ENCODE assay signal across 30 cellular contexts in the genomic region with DNA sequence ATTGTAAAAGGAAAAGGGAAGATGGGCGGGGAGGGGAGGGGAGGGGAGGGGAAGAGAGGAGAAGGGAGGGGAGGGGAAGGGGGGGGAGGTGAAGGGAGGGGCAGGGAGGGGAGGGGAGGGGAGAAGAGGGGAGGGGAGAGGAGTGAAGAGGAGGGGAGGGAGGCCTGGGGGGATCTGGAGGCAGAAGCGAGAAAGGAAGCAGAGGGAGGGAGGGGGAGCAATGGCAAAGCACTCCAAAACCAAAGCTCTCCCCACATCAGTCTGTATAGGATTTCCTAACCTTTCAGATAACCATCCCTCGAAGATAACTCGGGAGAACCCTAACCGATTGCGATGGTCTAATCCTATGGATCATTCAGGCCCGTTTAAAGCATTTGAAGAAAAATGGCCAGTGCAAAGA. TPM values are rescaled to one million over a fixed set of nuclear protein-coding genes. Genes with fewer than 3 reads are reported as not detected.
DNase-seq lines count a peak whose midpoint lies in the region; ATAC-seq and TF ChIP-seq lines count a peak whose summit lies in the region.
"Had no signal": no experiment of that assay in that cellular context is flagged by ENCODE, and none has a peak within 500 bp of the region (broad histone marks: within the 10 kb centered on the region; RNA-seq: fewer than 3 reads in every experiment).

No MANE protein-coding gene starts in this region.

- peak; percentile 14 for DNase-seq in NCI-H82 (lab: John Stamatoyannopoulos, UW)
- DNase-seq in NCI-H82 treated with DMSO at 0.1 percent for 48 hours (lab: John Stamatoyannopoulos, UW; ENCODE audit: unreplicated experiment), result no peak
- no peak for DNase-seq in heart right ventricle
- DNase-seq in psoas muscle, result no peak
- DNase-seq in uterus, result no peak
- no peak for DNase-seq in stimulated activated CD8-positive, alpha-beta memory T cell treated with anti-CD3 and anti-CD28 coated beads, Interleukin-4, amount 100 ng/mL, for 48 hours
- DNase-seq: activated CD8-positive, alpha-beta memory T cell treated with anti-CD3 and anti-CD28 coated beads, Interleukin-2, amount 50 U/mL, for 48 hours; activated CD8-positive, alpha-beta T cell treated with anti-CD3 and anti-CD28 coated beads for 36 hours; Caco-2; colonic mucosa; DMS53; effector CD8-positive, alpha-beta T cell; lower lobe of right lung; NCI-H1436; NCI-H2081; NCI-H345; NCI-H748 treated with DMSO at 0.1 percent for 48 hours; SJCRH30; stimulated activated CD4-positive, alpha-beta T cell treated with anti-CD3 and anti-CD28 coated beads, Interleukin-12 subunit alpha, Interleukin-12 subunit beta, amount 100 ng/mL, for 4 hours; stimulated activated CD4-positive, alpha-beta T cell treated with anti-CD3 and anti-CD28 coated beads, Interleukin-2, amount 100 ng/mL, for 48 hours; T-helper 9 cell had no signal

- H3K9me3 ChIP-seq in heart right ventricle, result no peaks in the 10 kb centered on the region
- no peaks in the 10 kb centered on the region for H3K9me3 ChIP-seq in psoas muscle
- no peaks in the 10 kb centered on the region for H3K9me3 ChIP-seq in uterus
- H3K9me3 ChIP-seq: Caco-2, colonic mucosa, lower lobe of right lung, SJCRH30 had no signal

- TF ChIP-seq POLR2A in uterus (IDR thresholded peaks at IDR 0.05), result no peak

- intact Hi-C loops in heart right ventricle (cut with DNase I) (loop anchor here in 3 of 10 donors (5.0 to 10.0 kb wide), 3 partner anchors 50 to 60 kb away; no protein-coding TSS in a partner anchor), psoas muscle (cut with DNase I) (no loop called here), uterus (cut with DNase I; ENCODE audit: low total_unique reads) (no loop called here)

- H3K36me3 ChIP-seq in heart right ventricle (no peaks in the 10 kb centered on the region), psoas muscle (ENCODE audit: insufficient read depth in 1 of 2, low read depth in 1 of 2) (no peaks in the 10 kb centered on the region), uterus (no peaks in the 10 kb centered on the region)
- H3K36me3 ChIP-seq: colonic mucosa, lower lobe of right lung, SJCRH30 had no signal

- ATAC-seq in heart right ventricle (peak in 3 of 8 donors; percentile 19 to 36 (median 24)), psoas muscle (no peak), GM19463 (IDR thresholded peaks at IDR 0.05; ENCODE audit: unreplicated experiment) (no peak), GM21737 (IDR thresholded peaks at IDR 0.05; ENCODE audit: unreplicated experiment) (no peak)
- ATAC-seq: activated CD8-positive, alpha-beta T cell treated with anti-CD3 and anti-CD28 coated beads for 36 hours; activated naive CD4-positive, alpha-beta T cell treated with anti-CD3 and anti-CD28 coated beads, Interleukin-2, amount 50 U/mL, for 72 hours; lower lobe of right lung; natural killer cell treated with Interleukin-12 subunit alpha and Interleukin-12 subunit beta and Interleukin-15 and Interleukin-18, amount 100 ng/mL, for 72 hours had no signal

- 49 to 54% methylated on average over 6 to 7 of the region's 7 CpGs for WGBS in heart right ventricle, 2 donors
- 55 to 63% (median 58%) methylated on average over 6 to 7 of the region's 7 CpGs for WGBS in psoas muscle, 3 donors

- H3K27me3 ChIP-seq in heart right ventricle (peaks cover 0 to 4% (median 0%) of the 10 kb centered on the region in 7 donors), psoas muscle (ENCODE audit: insufficient read depth in 3 of 3, low read length in 2 of 3) (no peaks in the 10 kb centered on the region), uterus (no peaks in the 10 kb centered on the region)
- H3K27me3 ChIP-seq: colonic mucosa, SJCRH30 had no signal

- H3K4me3 ChIP-seq in heart right ventricle (peak overlapping the region in 6 of 10 donors; percentile 18 to 45 (median 28)), psoas muscle (peak overlapping the region; percentile 49), uterus (no peak overlapping the region)
- H3K4me3 ChIP-seq: colonic mucosa, lower lobe of right lung, SJCRH30 had no signal

- H3K27ac ChIP-seq in heart right ventricle, result peak overlapping the region; percentile 74 to 95 (median 86)
- peak overlapping the region; percentile 85 for H3K27ac ChIP-seq in psoas muscle
- H3K27ac ChIP-seq in uterus, result peak overlapping the region; percentile 72 to 73
- H3K27ac ChIP-seq: 22Rv1, colonic mucosa, lower lobe of right lung, SJCRH30 had no signal

- TF ChIP-seq CTCF in heart right ventricle (IDR thresholded peaks at IDR 0.05), result no peak
- no peak for TF ChIP-seq CTCF in psoas muscle (IDR thresholded peaks at IDR 0.05)
- TF ChIP-seq CTCF in uterus (IDR thresholded peaks at IDR 0.05), result no peak

- H3K4me1 ChIP-seq in heart right ventricle (peaks cover 18 to 93% (median 59%) of the 10 kb centered on the region in 9 donors), psoas muscle (peaks cover 77% of the 10 kb centered on the region), uterus (peaks cover 3 to 6% of the 10 kb centered on the region in 2 donors)
- H3K4me1 ChIP-seq: Caco-2, colonic mucosa, lower lobe of right lung had no signal

RNA-seq across cellular contexts. Expression of a gene that starts 19.0 kb away (rescaled TPM):
- total RNA-seq in heart right ventricle, result 10 to 100 TPM in 1 of 10 donors, 1 to 10 TPM in 9; 4.3 to 12.2 (median 5.6) TPM
- polyA plus RNA-seq in heart right ventricle, result 10 to 100 TPM in 1 of 2 donors, 1 to 10 TPM in 1; 3.9 to 10.7 TPM
- total RNA-seq in psoas muscle, result 1 to 10 TPM; 4.5 to 8.5 (median 5.9) TPM
- polyA plus RNA-seq in psoas muscle, result 10 to 100 TPM in 1 of 3 donors, 1 to 10 TPM in 2; 3.2 to 10.1 (median 3.4) TPM
- total RNA-seq in uterus, result 10 to 100 TPM in 1 of 4 donors, 1 to 10 TPM in 2, under 1 TPM in 1; 0.77 to 10.7 (median 6.0) TPM
- total RNA-seq: activated CD8-positive, alpha-beta T cell treated with anti-CD3 and anti-CD28 coated beads for 36 hours; activated naive CD4-positive, alpha-beta T cell treated with anti-CD3 and anti-CD28 coated beads, Interleukin-2, amount 50 U/mL, for 72 hours; activated T-helper 2 cell treated with anti-CD3 and anti-CD28 coated beads, Interferon-gamma antibody, Interleukin-2, Interleukin-4, amounts not matched to agents 10 μg/mL and 5 μg/mL and 100 μg/mL, durations not matched to agents 14 hours and 24 hours and 36 hours; kidney epithelial cell; mononuclear cell; natural killer cell treated with Interleukin-12 subunit alpha and Interleukin-12 subunit beta and Interleukin-15 and Interleukin-18, amount 100 ng/mL, for 72 hours had no signal
- polyA plus RNA-seq: CD14-positive monocyte had no signal

Comparison
In these comparisons a context has a peak if more than half of its experiments do, and no peak if none do; other contexts are left out.
1. H3K4me3 ChIP-seq: peak in heart right ventricle (6 of 10) and psoas muscle (single experiment); none in uterus (0 of 2).
2. Peak in every context shown above with its lines, with median percentiles within 50 percentile points of each other: H3K27ac ChIP-seq.